7 cellular contexts compared by ENCODE assay signal in the genomic region with DNA sequence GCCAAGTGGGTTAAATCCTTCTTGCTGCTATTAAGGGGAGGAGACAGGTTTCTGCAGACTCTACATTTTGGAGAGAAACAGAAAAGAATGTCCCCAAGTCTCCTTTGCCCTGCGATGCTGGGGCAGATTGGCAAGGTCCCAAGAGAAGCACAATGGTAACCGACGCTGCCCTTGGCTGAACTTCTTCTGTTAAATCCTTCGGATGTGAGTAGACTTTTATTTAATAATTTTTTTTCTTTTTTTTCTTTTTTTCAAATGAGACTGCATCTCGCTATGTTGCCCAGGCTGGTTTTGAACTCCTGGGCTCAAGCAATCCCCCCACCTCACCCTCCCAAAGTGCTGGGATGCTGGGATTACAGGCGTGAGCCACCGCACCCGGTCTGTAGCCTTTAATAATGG. TPM values are rescaled to one million over a fixed set of nuclear protein-coding genes. Genes with fewer than 3 reads are reported as not detected.
DNase-seq lines count a peak whose midpoint lies in the region; ATAC-seq lines count a peak whose summit lies in the region.

No MANE protein-coding gene starts in this region.

- intact Hi-C loops in posterior cingulate gyrus (cut with DNase I): loop anchor here (10.0 kb wide), 1 partner anchor 48 kb away; the partner anchor contains the start of gene CDR2L

- H3K4me1 ChIP-seq in esophagus (ENCODE audit: control insufficient read depth in 2 of 2, insufficient read depth in 2 of 2, low read length in 1 of 2) (peaks cover 0 to 10% of the 10 kb centered on the region in 2 donors), rectal smooth muscle tissue (ENCODE audit: control insufficient read depth, insufficient read depth, low read length) (peaks cover 5% of the 10 kb centered on the region)

- peak overlapping the region; percentile 95 for H3K4me3 ChIP-seq in H7 (ENCODE audit: insufficient read depth, low read depth, low read length)
- H3K4me3 ChIP-seq in esophagus (ENCODE audit: low read depth in 1 of 2, low read length in 2 of 2): peak overlapping the region in 1 of 2 donors; percentile 7
- peak overlapping the region; percentile 40 for H3K4me3 ChIP-seq in rectal smooth muscle tissue (ENCODE audit: low read length)

- H3K27ac ChIP-seq in esophagus (ENCODE audit: low read depth in 2 of 2, low read length in 1 of 2): peak overlapping the region; percentile 21 to 90
- H3K27ac ChIP-seq in rectal smooth muscle tissue (ENCODE audit: low read depth, low read length): no peak overlapping the region

- no peaks in the 10 kb centered on the region for H3K9me3 ChIP-seq in esophagus (ENCODE audit: control insufficient read depth in 2 of 2, insufficient read depth in 1 of 2, low read depth in 1 of 2, low read length in 1 of 2)

- DNase-seq in H7 (no peak), RPMI7951 (ENCODE audit: low read depth) (peak; percentile 44), posterior cingulate gyrus (no peak)

- no peak overlapping the region for H3K9ac ChIP-seq in rectal smooth muscle tissue (ENCODE audit: low read length)

- WGBS in esophagus, 2 donors: 5% methylated on average over 8 of the region's 8 CpGs

- no peaks in the 10 kb centered on the region for H3K36me3 ChIP-seq in H7 (replicated peaks; ENCODE audit: control insufficient read depth, insufficient read depth, low read length)
- no peaks in the 10 kb centered on the region for H3K36me3 ChIP-seq in esophagus (ENCODE audit: control insufficient read depth in 2 of 2, insufficient read depth in 2 of 2, low read length in 1 of 2)
- no peaks in the 10 kb centered on the region for H3K36me3 ChIP-seq in rectal smooth muscle tissue (ENCODE audit: control insufficient read depth, insufficient read depth, low read length)

- ATAC-seq in GM21423 (IDR thresholded peaks at IDR 0.05; ENCODE audit: unreplicated experiment) (no peak), HG02981 (IDR thresholded peaks at IDR 0.05; ENCODE audit: unreplicated experiment) (no peak)

- H3K27me3 ChIP-seq in H7 (ENCODE audit: control insufficient read depth, insufficient read depth, low read length) (no peaks in the 10 kb centered on the region), esophagus (ENCODE audit: control insufficient read depth in 1 of 2, insufficient read depth in 2 of 2, low read length in 2 of 2) (no peaks in the 10 kb centered on the region), rectal smooth muscle tissue (ENCODE audit: control insufficient read depth, insufficient read depth, low read length) (no peaks in the 10 kb centered on the region)

RNA-seq across cellular contexts. Expression of gene ATP5PD, which starts 13.9 kb away (rescaled TPM):
- 399 and 432 TPM in 2 replicates for total RNA-seq in H7 (2014; rRNA removed; shearing (Covaris generic))
- total RNA-seq in RPMI7951 (2014; rRNA removed; shearing (Covaris generic)): 369 and 413 TPM in 2 replicates
- 100 to 1,000 TPM; 465 to 697 TPM for polyA plus RNA-seq in esophagus

RNA-seq across cellular contexts. Expression of gene KCTD2, which starts 14.1 kb away (rescaled TPM):
- 34.9 and 41.0 TPM in 2 replicates for total RNA-seq in H7 (2014; rRNA removed; shearing (Covaris generic))
- total RNA-seq in RPMI7951 (2014; rRNA removed; shearing (Covaris generic)): 11.8 and 13.5 TPM in 2 replicates
- polyA plus RNA-seq in esophagus: 10 to 100 TPM in 1 of 2 donors, 1 to 10 TPM in 1; 10.0 to 11.5 TPM

RNA-seq across cellular contexts. Expression of gene MRPL58, which starts 20.4 kb away (rescaled TPM):
- total RNA-seq in H7 (2014; rRNA removed; shearing (Covaris generic)): 62.0 and 68.4 TPM in 2 replicates
- total RNA-seq in RPMI7951 (2014; rRNA removed; shearing (Covaris generic)): 48.8 and 69.0 TPM in 2 replicates
- 10 to 100 TPM; 31.8 to 42.4 TPM for polyA plus RNA-seq in esophagus

RNA-seq across cellular contexts. Expression of gene CDR2L, which starts 45.5 kb away (rescaled TPM):
- total RNA-seq in H7 (2014; rRNA removed; shearing (Covaris generic)): 23.5 and 25.9 TPM in 2 replicates
- total RNA-seq in RPMI7951 (2014; rRNA removed; shearing (Covaris generic)): 8.4 and 8.9 TPM in 2 replicates
- 1 to 10 TPM; 3.6 to 4.3 TPM for polyA plus RNA-seq in esophagus

RNA-seq across cellular contexts. Expression of gene SLC16A5, which starts 54.9 kb away (rescaled TPM):
- 28.2 and 38.8 TPM in 2 replicates for total RNA-seq in H7 (2014; rRNA removed; shearing (Covaris generic))
- 6.6 and 8.8 TPM in 2 replicates for total RNA-seq in RPMI7951 (2014; rRNA removed; shearing (Covaris generic))
- 1 to 10 TPM; 8.7 to 10.0 TPM for polyA plus RNA-seq in esophagus
